Comparison of ENCODE assay signal across 12 cellular contexts in genomic region chr4:6342530-6343293, GRCh38.
DNase-seq lines count a peak whose midpoint lies in the region; ATAC-seq and TF ChIP-seq lines count a peak whose summit lies in the region.
"Had no signal": no experiment of that assay in that cellular context is flagged by ENCODE, and none has a peak within 500 bp of the region (broad histone marks: within the 10 kb centered on the region; RNA-seq: fewer than 3 reads in every experiment).

No MANE protein-coding gene starts in this region.

- no peak for TF ChIP-seq CTCF in chondrocyte (IDR thresholded peaks at IDR 0.05)

- H3K27ac ChIP-seq in GM23248, result no peak overlapping the region
- no peak overlapping the region for H3K27ac ChIP-seq in neuronal stem cell (replicated peaks; ENCODE audit: low read length)

- H3K9me2 ChIP-seq in GM23248 (ENCODE audit: insufficient read depth), result no peaks in the 10 kb centered on the region

- H3K4me3 ChIP-seq in GM23248 (no peak overlapping the region), neuronal stem cell (ENCODE audit: low read length in 2 of 2) (no peak overlapping the region)

- H3K4me3 Mint-ChIP-seq in chondrocyte (ENCODE audit: unreplicated experiment), result no peak overlapping the region
- no peak overlapping the region for H3K4me3 Mint-ChIP-seq in stimulated activated naive B cell treated with anti-CD40 and anti-IgM and Interleukin-4, amounts not matched to agents 10 μg/mL and 1 μg/mL and 100 μg/mL, for 72 hours
- H3K4me3 Mint-ChIP-seq: activated naive CD8-positive, alpha-beta T cell treated with anti-CD3 and anti-CD28 coated beads for 36 hours; stimulated activated naive CD8-positive, alpha-beta T cell treated with anti-CD3 and anti-CD28 coated beads, Interleukin-15, Interleukin-2, amounts not matched to agents 100 ng/mL and 50 ng/mL, for 24 hours had no signal

- H4K20me1 ChIP-seq in GM23248 (ENCODE audit: insufficient read depth), result no peaks in the 10 kb centered on the region

- H3K36me3 ChIP-seq in GM23248 (ENCODE audit: low read depth) (no peaks in the 10 kb centered on the region), neuronal stem cell (replicated peaks in 1 of 2; ENCODE audit: control insufficient read depth in 2 of 2, insufficient read depth in 2 of 2, low read length in 2 of 2) (no peaks in the 10 kb centered on the region)

- peaks cover 2% of the 10 kb centered on the region for H3K79me1 ChIP-seq in neuronal stem cell (ENCODE audit: low read depth, low read length)

- no peak overlapping the region for H2BK120ac ChIP-seq in neuronal stem cell (ENCODE audit: low read depth, low read length)

- no peak overlapping the region for H3K23ac ChIP-seq in neuronal stem cell (ENCODE audit: low read depth, low read length, poor library complexity)

- peak overlapping the region; percentile 63 for H3K18ac ChIP-seq in neuronal stem cell (ENCODE audit: low read length)

- peaks cover 44% of the 10 kb centered on the region for H3K27me3 Mint-ChIP-seq in chondrocyte (ENCODE audit: low read depth)
- H3K27me3 Mint-ChIP-seq in stimulated activated naive B cell treated with anti-CD40 and anti-IgM and Interleukin-4, amounts not matched to agents 10 μg/mL and 1 μg/mL and 100 μg/mL, for 72 hours, result peaks cover 32 to 39% of the 10 kb centered on the region in 2 donors

- H3K4me1 ChIP-seq in GM23248 (ENCODE audit: insufficient read depth) (peaks cover 7% of the 10 kb centered on the region; the same call in 1 of the 2 replicates), neuronal stem cell (ENCODE audit: control insufficient read depth in 2 of 2, insufficient read depth in 1 of 2, low read depth in 1 of 2, low read length in 2 of 2) (peaks cover 0 to 2% of the 10 kb centered on the region in 2 donors)

- no peak overlapping the region for H2BK12ac ChIP-seq in neuronal stem cell (ENCODE audit: low read length)

- no peak overlapping the region for H3K9ac ChIP-seq in GM23248
- H3K9ac ChIP-seq in neuronal stem cell (ENCODE audit: low read depth, low read length, poor library complexity), result no peak overlapping the region

- no peak overlapping the region for H3K14ac ChIP-seq in neuronal stem cell (ENCODE audit: low read length)

- no peak for ATAC-seq in GM18511 (IDR thresholded peaks at IDR 0.05; ENCODE audit: unreplicated experiment)
- no peak for ATAC-seq in stimulated activated naive B cell treated with anti-CD40 and anti-IgM and Interleukin-4, amounts not matched to agents 10 μg/mL and 1 μg/mL and 100 μg/mL, for 72 hours (replicated peaks)
- ATAC-seq: HCT116 had no signal

- no peak overlapping the region for H4K91ac ChIP-seq in neuronal stem cell (ENCODE audit: low read depth, low read length, poor library complexity)

- H3K27me3 ChIP-seq in GM23248 (replicated peaks; ENCODE audit: insufficient read depth) (peaks cover 5% of the 10 kb centered on the region), neuronal stem cell (ENCODE audit: control insufficient read depth in 3 of 3, insufficient read depth in 3 of 3, low read depth in 1 of 3, low read length in 3 of 3) (peaks cover 0 to 31% (median 4%) of the 10 kb centered on the region in 3 experiments)

- H2BK5ac ChIP-seq in neuronal stem cell (ENCODE audit: low read length), result no peak overlapping the region

- H3K4me2 ChIP-seq in GM23248 (ENCODE audit: unreplicated experiment) (no peak overlapping the region), neuronal stem cell (ENCODE audit: insufficient read depth, low read length, poor library complexity, severe bottlenecking) (no peak overlapping the region)

- H3K27ac Mint-ChIP-seq in chondrocyte (ENCODE audit: unreplicated experiment), result no peak overlapping the region
- H3K27ac Mint-ChIP-seq in stimulated activated naive B cell treated with anti-CD40 and anti-IgM and Interleukin-4, amounts not matched to agents 10 μg/mL and 1 μg/mL and 100 μg/mL, for 72 hours, result no peak overlapping the region
- H3K27ac Mint-ChIP-seq: activated naive CD8-positive, alpha-beta T cell treated with anti-CD3 and anti-CD28 coated beads for 36 hours; stimulated activated naive CD8-positive, alpha-beta T cell treated with anti-CD3 and anti-CD28 coated beads, Interleukin-15, Interleukin-2, amounts not matched to agents 100 ng/mL and 50 ng/mL, for 24 hours had no signal

- H3K36me3 Mint-ChIP-seq in chondrocyte (ENCODE audit: low read depth), result peaks cover 3% of the 10 kb centered on the region
- no peaks in the 10 kb centered on the region for H3K36me3 Mint-ChIP-seq in stimulated activated naive B cell treated with anti-CD40 and anti-IgM and Interleukin-4, amounts not matched to agents 10 μg/mL and 1 μg/mL and 100 μg/mL, for 72 hours
- H3K36me3 Mint-ChIP-seq: activated naive CD8-positive, alpha-beta T cell treated with anti-CD3 and anti-CD28 coated beads for 36 hours had no signal

- WGBS in GM23248 (ENCODE audit: low coverage in 1 of 2, low lambda C conversion rate in 2 of 2, missing lambda C conversion rate in 2 of 2), 2 experiments, result 53 to 54% methylated on average over 23 of the region's 23 CpGs
- no CpG with 5 or more reads among the region's 23 CpGs for WGBS in neuronal stem cell (ENCODE audit: extremely low coverage in 2 of 2, insufficient read length in 2 of 2, insufficient replicate concordance in 1 of 2), 2 donors

- no peak overlapping the region for H4K8ac ChIP-seq in neuronal stem cell (ENCODE audit: low read depth, low read length)

- no peaks in the 10 kb centered on the region for H3K4me1 Mint-ChIP-seq in chondrocyte (ENCODE audit: low read depth)
- peaks cover 12 to 14% of the 10 kb centered on the region in 2 donors for H3K4me1 Mint-ChIP-seq in stimulated activated naive B cell treated with anti-CD40 and anti-IgM and Interleukin-4, amounts not matched to agents 10 μg/mL and 1 μg/mL and 100 μg/mL, for 72 hours

- H3K9me3 ChIP-seq in GM23248 (ENCODE audit: low read depth) (no peaks in the 10 kb centered on the region), neuronal stem cell (replicated peaks in 1 of 2; ENCODE audit: control insufficient read depth in 2 of 2, insufficient read depth in 1 of 2, low read depth in 1 of 2, low read length in 2 of 2) (peaks cover 0 to 2% of the 10 kb centered on the region in 2 donors)

- H2AFZ ChIP-seq in GM23248 (no peak overlapping the region), neuronal stem cell (ENCODE audit: low read length) (no peak overlapping the region)

- H2BK15ac ChIP-seq in neuronal stem cell (ENCODE audit: low read length), result no peak overlapping the region

- no peak overlapping the region for H2AK5ac ChIP-seq in neuronal stem cell (ENCODE audit: low read depth, low read length)

- no peaks in the 10 kb centered on the region for H3K9me3 Mint-ChIP-seq in chondrocyte (ENCODE audit: low read depth)
- H3K9me3 Mint-ChIP-seq in stimulated activated naive B cell treated with anti-CD40 and anti-IgM and Interleukin-4, amounts not matched to agents 10 μg/mL and 1 μg/mL and 100 μg/mL, for 72 hours, result peaks cover 0 to 4% of the 10 kb centered on the region in 2 donors
- H3K9me3 Mint-ChIP-seq: activated naive CD8-positive, alpha-beta T cell treated with anti-CD3 and anti-CD28 coated beads for 36 hours; stimulated activated naive CD8-positive, alpha-beta T cell treated with anti-CD3 and anti-CD28 coated beads, Interleukin-15, Interleukin-2, amounts not matched to agents 100 ng/mL and 50 ng/mL, for 24 hours had no signal

- in situ Hi-C loops in GM23248 (cut with MboI), result no loop called here

- peak; percentile 10 for DNase-seq in GM23248
- peak; percentile 95 for DNase-seq in NCI-H524 treated with DMSO at 0.1 percent for 48 hours (lab: John Stamatoyannopoulos, UW)
- peak; percentile 32 for DNase-seq in chondrocyte (ENCODE audit: low spot score)
- DNase-seq in neuronal stem cell (ENCODE audit: low spot score), result no peak
- no peak for DNase-seq in central memory CD4-positive, alpha-beta T cell
- DNase-seq in HuH-7 (ENCODE audit: low spot score), result no peak
- no peak for DNase-seq in stimulated activated naive B cell treated with anti-CD40 and anti-IgM and Interleukin-4, amounts not matched to agents 10 μg/mL and 1 μg/mL and 100 μg/mL, for 72 hours
- DNase-seq: activated CD4-positive, alpha-beta T cell treated with anti-CD3 and anti-CD28 coated beads for 1 hour; activated naive CD8-positive, alpha-beta T cell treated with anti-CD3 and anti-CD28 coated beads for 36 hours had no signal

- no peaks in the 10 kb centered on the region for H3K79me2 ChIP-seq in GM23248 (ENCODE audit: insufficient read depth)

- H3K4ac ChIP-seq in neuronal stem cell (ENCODE audit: low read length), result no peak overlapping the region

- peaks cover 12% of the 10 kb centered on the region for H3F3A ChIP-seq in GM23248 (ENCODE audit: insufficient read depth)

Comparison
In these comparisons a context has a peak if more than half of its experiments do, and no peak if none do; other contexts are left out.
1. DNase-seq: peak in GM23248 (single experiment), NCI-H524 treated with DMSO at 0.1 percent for 48 hours (single experiment) and chondrocyte (single experiment); none in neuronal stem cell (single experiment), central memory CD4-positive, alpha-beta T cell (single experiment), HuH-7 (single experiment) and stimulated activated naive B cell treated with anti-CD40 and anti-IgM and Interleukin-4, amounts not matched to agents 10 μg/mL and 1 μg/mL and 100 μg/mL, for 72 hours (single experiment).